Comparison of ENCODE assay signal across 8 cellular contexts in genomic region chr17:18681767-18682571, GRCh38. TPM values are rescaled to one million over a fixed set of nuclear protein-coding genes. Genes with fewer than 3 reads are reported as not detected.
A peak's percentile ranks its signal among the peaks of the same experiment; 100 is the strongest.
DNase-seq lines count a peak whose midpoint lies in the region; ATAC-seq, FAIRE-seq and TF ChIP-seq lines count a peak whose summit lies in the region.
"Not testable (repeated sequence)": the region's sequence is repeated elsewhere in the genome, so short reads cannot be mapped to it uniquely, and the experiment has no call there.

FOXO3B (minus strand) TSS chr17:18682314; CDS start chr17:18681651, 663 bp downstream.

- peak within 1 kb of the TSS in 5 of 12 donors; percentile 9 to 62 (median 33) for H3K27ac ChIP-seq in heart left ventricle
- not testable (repeated sequence) for H3K27ac ChIP-seq in pancreas
- peak within 1 kb of the TSS in 1 of 2 donors; percentile 7 for H3K27ac ChIP-seq in thoracic aorta

- H3K4me3 Mint-ChIP-seq in T-cell = peak within 1 kb of the TSS; percentile 67 to 93 (median 81)

- peak; percentile 85 for ATAC-seq in HG02763 (IDR thresholded peaks at IDR 0.05; ENCODE audit: unreplicated experiment)
- ATAC-seq in T-cell (replicated peaks in 1 of 4) = peak; percentile 90 to 95 (median 92)
- peak; percentile 95 to 99 (median 96) for ATAC-seq in heart left ventricle
- peak; percentile 98 to 100 (median 98) for ATAC-seq in pancreas
- ATAC-seq in thoracic aorta (ENCODE audit: insufficient number of reproducible peaks, low FRiP score, low read depth) = peak; percentile 72

- H3K27me3 ChIP-seq in heart left ventricle; pancreas; thoracic aorta (replicated peaks; ENCODE audit: insufficient read depth): not testable (repeated sequence)

- POLR2A ChIA-PET in T-cell (lab: Charles Lee) = not testable (repeated sequence)

- not testable (repeated sequence) for H3K9me3 Mint-ChIP-seq in T-cell

- peak; percentile 96 for FAIRE-seq in GM12892 (lab: Jason Lieb, UNC)
- peak; percentile 63 for FAIRE-seq in pancreas (lab: Jason Lieb, UNC)

- DNase-seq in GM12892 (ENCODE audit: insufficient read length) (peak; percentile 38), NCI-H1417 (lab: John Stamatoyannopoulos, UW) (peak; percentile 22 to 65 (median 43)), T-cell (peak; percentile 16 to 79 (median 64)), amniotic stem cell (lab: John Stamatoyannopoulos, UW) (peak; percentile 75), heart left ventricle (peak; percentile 83 to 95 (median 93)), pancreas (peak; percentile 84 to 94 (median 89)), thoracic aorta (ENCODE audit: low spot score) (peak; percentile 41)

- H3K36me3 ChIP-seq in heart left ventricle, pancreas, thoracic aorta: not testable (repeated sequence)

- H3K36me3 Mint-ChIP-seq in T-cell = peaks cover 16% of the 10 kb centered on the region

- WGBS in heart left ventricle, 4 donors = 0 to 1% (median 0%) methylated on average over 19 to 54 of the region's 58 CpGs; no CpG with 5 or more reads in 1 of the 4 donors
- WGBS in pancreas, 2 donors = 0 to 1% methylated on average over 36 to 54 of the region's 58 CpGs

- not testable (repeated sequence) for H3K27me3 Mint-ChIP-seq in T-cell

- not testable (repeated sequence) for TF ChIP-seq CTCF in heart left ventricle (IDR thresholded peaks at IDR 0.05); pancreas (IDR thresholded peaks at IDR 0.05); thoracic aorta (IDR thresholded peaks at IDR 0.05)

- not testable (repeated sequence) for H3K4me1 ChIP-seq in heart left ventricle; pancreas; thoracic aorta (ENCODE audit: control insufficient read depth in 1 of 2, low read depth in 2 of 2)

- CTCF ChIA-PET in T-cell (lab: Charles Lee) = not testable (repeated sequence)

- H3K4me1 Mint-ChIP-seq in T-cell = peaks cover 6 to 22% (median 14%) of the 10 kb centered on the region in 3 donors

- not testable (repeated sequence) for TF ChIP-seq POLR2A in GM12892 (IDR thresholded peaks at IDR 0.05; ENCODE audit: low read depth, low read length)
- TF ChIP-seq POLR2A in heart left ventricle (IDR thresholded peaks at IDR 0.05) = peak in 1 of 2 donors; percentile 20

- H3K27ac Mint-ChIP-seq in T-cell = peak within 1 kb of the TSS; percentile 49 to 94

- not testable (repeated sequence) for H3K9me3 ChIP-seq in heart left ventricle, pancreas, thoracic aorta

- H3K4me3 ChIP-seq in heart left ventricle (peak within 1 kb of the TSS; percentile 44 to 82 (median 58)), pancreas (peak within 1 kb of the TSS in 3 of 4 donors; percentile 19 to 63 (median 34)), thoracic aorta (peak within 1 kb of the TSS; percentile 72)

- intact Hi-C loops in heart left ventricle (cut with DNase I); pancreas (cut with DNase I): not testable (repeated sequence)

RNA-seq across cellular contexts. Expression of gene FOXO3B, which starts in this region (rescaled TPM):
- 1.4 TPM for polyA plus RNA-seq in GM12892 (2012; ENCODE audit: missing spikeins)
- total RNA-seq in T-cell = 1 to 10 TPM; 3.2 to 8.6 (median 7.6) TPM
- 1 to 10 TPM in 3 of 9 donors, under 1 TPM in 6; 0.32 to 5.1 (median 0.67) TPM for total RNA-seq in heart left ventricle
- polyA plus RNA-seq in heart left ventricle = 1 to 10 TPM in 1 of 2 donors, under 1 TPM in 1; 0.42 to 1.1 TPM
- total RNA-seq in pancreas = 1 to 10 TPM in 5 of 6 donors, under 1 TPM in 1; 0.95 to 2.0 (median 1.3) TPM
- polyA plus RNA-seq in pancreas = 1 to 10 TPM in 1 of 2 donors, under 1 TPM in 1; 0.47 to 1.0 TPM
- total RNA-seq in thoracic aorta = 10 to 100 TPM in 1 of 2 donors, 1 to 10 TPM in 1; 9.9 to 21.1 TPM

Comparison
In these comparisons a context has a peak if more than half of its experiments do, and no peak if none do; other contexts are left out.
1. DNase-seq: peak in every context shown above with its lines; median percentile 93 in heart left ventricle; 89 in pancreas; 75 in amniotic stem cell; 64 in T-cell; 43 in NCI-H1417; 41 in thoracic aorta; 38 in GM12892.